ENCODE assay signal across 29 cellular contexts in genomic region chr21:44804762-44805161, GRCh38. TPM values are rescaled to one million over a fixed set of nuclear protein-coding genes. Genes with fewer than 3 reads are reported as not detected.
DNase-seq lines count a peak whose midpoint lies in the region; ATAC-seq and TF ChIP-seq lines count a peak whose summit lies in the region.
"Had no signal": no experiment of that assay in that cellular context is flagged by ENCODE, and none has a peak within 500 bp of the region (broad histone marks: within the 10 kb centered on the region; RNA-seq: fewer than 3 reads in every experiment).

No MANE protein-coding gene starts in this region.

- no peak for ATAC-seq in HCT116
- ATAC-seq in left cardiac atrium = no peak
- ATAC-seq: A549; activated CD8-positive, alpha-beta memory T cell treated with anti-CD3 and anti-CD28 coated beads, Interleukin-2, amount 10 ng/mL, durations not matched to agents 7 days and 5 days; gastrocnemius medialis; left colon had no signal

- CTCF ChIA-PET in HCT116 (lab: Charles Lee) = interaction anchor here (1.0 kb wide), 1 partner anchor 11 kb away, joined by 4 read pairs; no protein-coding TSS in a partner anchor

- H3K27ac ChIP-seq in HCT116 (ENCODE audit: low read depth, low read length) (no peak overlapping the region), suprapubic skin (no peak overlapping the region)
- H3K27ac ChIP-seq: A549, gastrocnemius medialis, hepatocyte, HL-60, stomach, tibial artery had no signal

- H3K4me1 Mint-ChIP-seq in T-helper 1 cell treated with Interleukin-12 subunit alpha and Interleukin-12 subunit beta and Interleukin-4 antibody, amounts not matched to agents 30 μg/mL and 1 μg/mL, for 36 hours (ENCODE audit: low read depth) = peaks cover 21% of the 10 kb centered on the region
- peaks cover 30% of the 10 kb centered on the region for H3K4me1 Mint-ChIP-seq in nephron

- H3K9ac ChIP-seq in HCT116 (ENCODE audit: low read length) = no peak overlapping the region

- DNase-seq in T-helper 1 cell = no peak
- DNase-seq in HCT116 (ENCODE audit: low read depth, low spot score) = no peak
- DNase-seq in dermis microvascular lymphatic vessel endothelial cell (ENCODE audit: low read depth in 2 of 2) = peak; percentile 84 to 86
- no peak for DNase-seq in suprapubic skin (ENCODE audit: low spot score in 2 of 2)
- no peak for DNase-seq in left cardiac atrium
- no peak for DNase-seq in H7
- DNase-seq: activated CD4-positive, alpha-beta T cell treated with anti-CD3 and anti-CD28 coated beads, Interleukin-2, amount 10 ng/mL, durations not matched to agents 7 days and 5 days; activated CD8-positive, alpha-beta memory T cell treated with anti-CD3 and anti-CD28 coated beads, Interleukin-2, amount 10 ng/mL, durations not matched to agents 7 days and 5 days; AML-193; caudate nucleus; gastrocnemius medialis; HFFc6; Karpas-422; left colon; NCI-H1417 treated with DMSO at 0.1 percent for 48 hours; NCI-H2107; NCI-H510A treated with DMSO at 0.1 percent for 48 hours; SHP77; stomach; T1000; tibial artery had no signal

- no TSS peak for BruUV-seq in HCT116 (replicated peaks; lab: Mats Ljungman, UMichigan)

- peaks cover 11 to 20% of the 10 kb centered on the region in 2 experiments for H3K4me1 ChIP-seq in HCT116 (ENCODE audit: control insufficient read depth in 1 of 2, insufficient read depth in 2 of 2, low read length in 2 of 2)
- H3K4me1 ChIP-seq in suprapubic skin = peaks cover 27% of the 10 kb centered on the region

- H3K27ac Mint-ChIP-seq in T-helper 1 cell treated with Interleukin-12 subunit alpha and Interleukin-12 subunit beta and Interleukin-4 antibody, amounts not matched to agents 30 μg/mL and 1 μg/mL, for 36 hours = peak overlapping the region; percentile 24
- H3K27ac Mint-ChIP-seq in nephron = no peak overlapping the region
- H3K27ac Mint-ChIP-seq: activated CD4-positive, alpha-beta T cell treated with anti-CD3 and anti-CD28 coated beads, Interleukin-2, amount 10 ng/mL, durations not matched to agents 7 days and 5 days; activated CD8-positive, alpha-beta memory T cell treated with anti-CD3 and anti-CD28 coated beads, Interleukin-2, amount 10 ng/mL, durations not matched to agents 7 days and 5 days; activated T-helper 2 cell treated with anti-CD3 and anti-CD28 coated beads, Interferon-gamma antibody, Interleukin-2, Interleukin-4, amounts not matched to agents 10 μg/mL and 5 μg/mL and 100 μg/mL, durations not matched to agents 14 hours and 24 hours and 36 hours; dendritic cell treated with granulocyte-macrophage colony-stimulating factor and Interleukin-4, amounts not matched to agents 40 ng/mL and 50 ng/mL, for 4 days; HFFc6 had no signal

- no peak overlapping the region for H3K4me3 ChIP-seq in HCT116 (replicated peaks in 1 of 2; ENCODE audit: low read depth in 1 of 2, low read length in 2 of 2)
- no peak overlapping the region for H3K4me3 ChIP-seq in suprapubic skin
- no peak overlapping the region for H3K4me3 ChIP-seq in H7 (ENCODE audit: insufficient read depth, low read depth, low read length)
- H3K4me3 ChIP-seq: A549, gastrocnemius medialis, hepatocyte, stomach, tibial artery had no signal

- no peak overlapping the region for H3K4me2 ChIP-seq in HCT116 (ENCODE audit: low read length)
- H3K4me2 ChIP-seq: A549, hepatocyte had no signal

- H3K9me3 Mint-ChIP-seq in T-helper 1 cell treated with Interleukin-12 subunit alpha and Interleukin-12 subunit beta and Interleukin-4 antibody, amounts not matched to agents 30 μg/mL and 1 μg/mL, for 36 hours = no peaks in the 10 kb centered on the region
- no peaks in the 10 kb centered on the region for H3K9me3 Mint-ChIP-seq in nephron
- H3K9me3 Mint-ChIP-seq: activated CD4-positive, alpha-beta T cell treated with anti-CD3 and anti-CD28 coated beads, Interleukin-2, amount 10 ng/mL, durations not matched to agents 7 days and 5 days; activated T-helper 2 cell treated with anti-CD3 and anti-CD28 coated beads, Interferon-gamma antibody, Interleukin-2, Interleukin-4, amounts not matched to agents 10 μg/mL and 5 μg/mL and 100 μg/mL, durations not matched to agents 14 hours and 24 hours and 36 hours; dendritic cell treated with granulocyte-macrophage colony-stimulating factor and Interleukin-4, amounts not matched to agents 40 ng/mL and 50 ng/mL, for 4 days; HFFc6; memory B cell had no signal

- 63% methylated on average over 6 of the region's 6 CpGs for WGBS in suprapubic skin

- H3K9me3 ChIP-seq in HCT116 (ENCODE audit: control insufficient read depth in 1 of 2, insufficient read depth in 1 of 2, low read depth in 1 of 2, low read length in 2 of 2) = no peaks in the 10 kb centered on the region
- H3K9me3 ChIP-seq in suprapubic skin = no peaks in the 10 kb centered on the region
- H3K9me3 ChIP-seq: A549, gastrocnemius medialis, stomach, tibial artery had no signal

- POLR2A ChIA-PET in HCT116 (lab: Charles Lee) = no interaction called here

- no peak for TF ChIP-seq POLR2A in HCT116 (IDR thresholded peaks at IDR 0.05; ENCODE audit: borderline replicate concordance, extremely low read depth, insufficient read depth, insufficient read length)
- TF ChIP-seq POLR2A in suprapubic skin (IDR thresholded peaks at IDR 0.05) = no peak

- peaks cover 28% of the 10 kb centered on the region for H3K79me2 ChIP-seq in HCT116 (ENCODE audit: insufficient read depth, low read length)

- peaks cover 34% of the 10 kb centered on the region for H3K36me3 Mint-ChIP-seq in T-helper 1 cell treated with Interleukin-12 subunit alpha and Interleukin-12 subunit beta and Interleukin-4 antibody, amounts not matched to agents 30 μg/mL and 1 μg/mL, for 36 hours (ENCODE audit: low read depth)
- peaks cover 40% of the 10 kb centered on the region for H3K36me3 Mint-ChIP-seq in nephron (ENCODE audit: low read depth)

- H3K27me3 ChIP-seq in HCT116 (ENCODE audit: insufficient read depth, low read length) = no peaks in the 10 kb centered on the region
- no peaks in the 10 kb centered on the region for H3K27me3 ChIP-seq in suprapubic skin
- no peaks in the 10 kb centered on the region for H3K27me3 ChIP-seq in H7 (ENCODE audit: control insufficient read depth, insufficient read depth, low read length)
- H3K27me3 ChIP-seq: gastrocnemius medialis, hepatocyte, stomach, tibial artery had no signal

- no peak overlapping the region for H3K4me3 Mint-ChIP-seq in T-helper 1 cell treated with Interleukin-12 subunit alpha and Interleukin-12 subunit beta and Interleukin-4 antibody, amounts not matched to agents 30 μg/mL and 1 μg/mL, for 36 hours
- peak overlapping the region; percentile 44 to 91 (median 45) for H3K4me3 Mint-ChIP-seq in nephron
- H3K4me3 Mint-ChIP-seq: activated CD4-positive, alpha-beta T cell treated with anti-CD3 and anti-CD28 coated beads, Interleukin-2, amount 10 ng/mL, durations not matched to agents 7 days and 5 days; activated CD8-positive, alpha-beta memory T cell treated with anti-CD3 and anti-CD28 coated beads, Interleukin-2, amount 10 ng/mL, durations not matched to agents 7 days and 5 days; dendritic cell treated with granulocyte-macrophage colony-stimulating factor and Interleukin-4, amounts not matched to agents 40 ng/mL and 50 ng/mL, for 4 days; HFFc6; memory B cell had no signal

- TF ChIP-seq RAD21 in HCT116 (IDR thresholded peaks at IDR 0.05; ENCODE audit: low read depth) = no peak

- intact Hi-C loops in HCT116 (cut with micrococcal nuclease) (no loop called here), left cardiac atrium (cut with DNase I) (loop anchor here (5.0 kb wide), 2 partner anchors 73 to 128 kb away; no protein-coding TSS in a partner anchor)

- peaks cover 11% of the 10 kb centered on the region; the same call in 1 of the 2 replicates for H4K20me1 ChIP-seq in HCT116 (ENCODE audit: insufficient read depth)

- no peak overlapping the region for H2AFZ ChIP-seq in HCT116 (ENCODE audit: low read depth, low read length, poor library complexity, severe bottlenecking)
- H2AFZ ChIP-seq: hepatocyte had no signal

- no peak for TF ChIP-seq EP300 in suprapubic skin (IDR thresholded peaks at IDR 0.05)

- H3K9me2 ChIP-seq in HCT116 (ENCODE audit: insufficient read depth) = no peaks in the 10 kb centered on the region

- no peak for TF ChIP-seq CTCF in HCT116 (IDR thresholded peaks at IDR 0.05 in 2 of 3, conservative IDR thresholded peaks at IDR 0.05 in 1 of 3; ENCODE audit: borderline replicate concordance in 1 of 3, insufficient read depth in 1 of 3, low read depth in 2 of 3, low read length in 2 of 3)
- TF ChIP-seq CTCF in nephron (IDR thresholded peaks at IDR 0.05; ENCODE audit: unreplicated experiment in 3 of 3) = no peak
- no peak for TF ChIP-seq CTCF in suprapubic skin (IDR thresholded peaks at IDR 0.05)

- RAD21 ChIA-PET in HCT116 (lab: Charles Lee; ENCODE audit: low non-redundant PET in 1 of 2, low total read pairs in 2 of 2, uncharacterized antibody in 2 of 2, unreplicated experiment in 2 of 2) = no interaction called here

- H3K27me3 Mint-ChIP-seq in T-helper 1 cell treated with Interleukin-12 subunit alpha and Interleukin-12 subunit beta and Interleukin-4 antibody, amounts not matched to agents 30 μg/mL and 1 μg/mL, for 36 hours (ENCODE audit: low read depth) = no peaks in the 10 kb centered on the region
- no peaks in the 10 kb centered on the region for H3K27me3 Mint-ChIP-seq in nephron (ENCODE audit: low read depth)
- H3K27me3 Mint-ChIP-seq: activated CD4-positive, alpha-beta T cell treated with anti-CD3 and anti-CD28 coated beads, Interleukin-2, amount 10 ng/mL, durations not matched to agents 7 days and 5 days; activated CD8-positive, alpha-beta memory T cell treated with anti-CD3 and anti-CD28 coated beads, Interleukin-2, amount 10 ng/mL, durations not matched to agents 7 days and 5 days; dendritic cell treated with granulocyte-macrophage colony-stimulating factor and Interleukin-4, amounts not matched to agents 40 ng/mL and 50 ng/mL, for 4 days; memory B cell had no signal

- H3K36me3 ChIP-seq in HCT116 (ENCODE audit: control insufficient read depth in 1 of 2, insufficient read depth in 2 of 2, low read length in 2 of 2) (peaks cover 0 to 14% of the 10 kb centered on the region in 2 experiments; a peak in 2 of 4 replicates), suprapubic skin (peaks cover 52% of the 10 kb centered on the region), H7 (replicated peaks; ENCODE audit: control insufficient read depth, insufficient read depth, low read length) (peaks cover 9% of the 10 kb centered on the region)

RNA-seq across cellular contexts. Expression of gene UBE2G2, which starts 3.1 kb away (rescaled TPM):
- total RNA-seq in HCT116 (2021; ENCODE audit: unreplicated experiment) = 86.5 TPM
- polyA plus RNA-seq in HCT116 (2012) = 60.0 and 65.3 TPM in 2 replicates
- total RNA-seq in dermis microvascular lymphatic vessel endothelial cell = 65.0 and 106 TPM in 2 replicates
- total RNA-seq in suprapubic skin = 100 to 1,000 TPM in 2 of 4 donors, 10 to 100 TPM in 2; 62.5 to 126 (median 91.6) TPM
- total RNA-seq in left cardiac atrium = 10 to 100 TPM; 62.0 to 83.0 TPM
- total RNA-seq in H7 (2014; rRNA removed; shearing (Covaris generic)) = 66.4 and 76.8 TPM in 2 replicates

RNA-seq across cellular contexts. Expression of gene SUMO3, which starts 13.1 kb away (rescaled TPM):
- total RNA-seq in HCT116 (2021; ENCODE audit: unreplicated experiment) = 31.5 TPM
- 26.5 and 27.5 TPM in 2 replicates for polyA plus RNA-seq in HCT116 (2012)
- 72.7 and 86.4 TPM in 2 replicates for total RNA-seq in dermis microvascular lymphatic vessel endothelial cell
- total RNA-seq in suprapubic skin = 10 to 100 TPM; 30.5 to 38.3 (median 35.9) TPM
- 10 to 100 TPM; 71.2 to 93.3 TPM for total RNA-seq in left cardiac atrium
- 80.8 and 91.1 TPM in 2 replicates for total RNA-seq in H7 (2014; rRNA removed; shearing (Covaris generic))

Comparison
In these comparisons a context has a peak if more than half of its experiments do, and no peak if none do; other contexts are left out.
1. DNase-seq: peak in dermis microvascular lymphatic vessel endothelial cell (2 of 2); none in T-helper 1 cell (0 of 5), HCT116 (single experiment), suprapubic skin (0 of 2), left cardiac atrium (single experiment) and H7 (single experiment).